In the genomic region with DNA sequence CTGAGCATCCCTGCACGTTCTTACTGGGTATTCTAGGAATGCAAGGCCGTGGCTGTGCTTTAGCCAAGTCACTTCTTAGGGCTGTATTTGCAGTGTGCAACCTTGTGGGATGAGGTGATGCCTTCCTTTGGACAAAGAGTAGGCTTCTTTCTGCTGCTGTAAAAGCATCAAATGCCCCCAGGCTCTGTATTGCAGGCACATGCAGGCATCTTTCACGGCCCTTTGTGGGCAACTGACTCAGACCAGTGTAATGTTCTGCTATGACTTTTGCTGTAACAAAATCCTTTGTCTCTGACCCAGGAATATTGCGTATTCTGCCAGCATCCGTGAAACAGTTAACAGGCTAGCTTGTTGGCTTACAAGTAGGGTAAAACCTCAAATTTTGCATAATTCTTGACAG, we compare ENCODE assay signal across 20 cellular contexts. TPM values are rescaled to one million over a fixed set of nuclear protein-coding genes. Genes with fewer than 3 reads are reported as not detected.
DNase-seq lines count a peak whose midpoint lies in the region; ATAC-seq, FAIRE-seq and TF ChIP-seq lines count a peak whose summit lies in the region.
"Had no signal": no experiment of that assay in that cellular context is flagged by ENCODE, and none has a peak within 500 bp of the region (broad histone marks: within the 10 kb centered on the region; RNA-seq: fewer than 3 reads in every experiment).

No MANE protein-coding gene starts in this region.

- DNase-seq in ELR (ENCODE audit: low read depth) (peak; percentile 99), PC-3 (peak; percentile 51), dedifferentiated amniotic fluid mesenchymal stem cell (ENCODE audit: extremely low spot score) (peak; percentile 80), renal cortical epithelial cell (ENCODE audit: low read depth) (peak; percentile 11), AML-193 (lab: John Stamatoyannopoulos, UW) (no peak), kidney (no peak), NCI-H1930 (lab: John Stamatoyannopoulos, UW) (no peak)
- DNase-seq: activated CD4-positive, alpha-beta T cell treated with anti-CD3 and anti-CD28 coated beads, Interleukin-2, amount 10 ng/mL, durations not matched to agents 24 days and 14 days; activated T-cell treated with anti-CD3 and anti-CD28 coated beads for 4 hours; CD8-positive, alpha-beta memory T cell; cerebellar nuclear complex; immature natural killer cell; Kasumi-1; natural killer cell; NCI-H1436 treated with DMSO at 0.1 percent for 48 hours; NCI-H345; SIG-M5; spleen had no signal

- BruUV-seq in PC-3 (replicated peaks; lab: Mats Ljungman, UMichigan) = no TSS peak

- H3F3A ChIP-seq in PC-3 (ENCODE audit: low read length, unreplicated experiment) = no peaks in the 10 kb centered on the region

- H3K4me2 ChIP-seq in PC-3 (ENCODE audit: low read length) = no peak overlapping the region

- H3K4me3 ChIP-seq in PC-3 (ENCODE audit: low read length) = no peak overlapping the region
- no peak overlapping the region for H3K4me3 ChIP-seq in kidney (ENCODE audit: low read length in 2 of 2)
- H3K4me3 ChIP-seq: GM12878, spleen had no signal

- H2AFZ ChIP-seq in PC-3 (ENCODE audit: low read length) = no peak overlapping the region

- no peaks in the 10 kb centered on the region for H3K9me2 ChIP-seq in PC-3 (replicated peaks; ENCODE audit: low read length)

- H3K4me1 ChIP-seq in PC-3 (ENCODE audit: insufficient read depth, low read length) = no peaks in the 10 kb centered on the region
- no peaks in the 10 kb centered on the region for H3K4me1 ChIP-seq in kidney (ENCODE audit: control insufficient read depth in 1 of 2, insufficient read depth in 1 of 2, low read depth in 1 of 2, low read length in 2 of 2)
- H3K4me1 ChIP-seq: spleen had no signal

- POLR2A ChIA-PET in PC-3 (lab: Charles Lee; ENCODE audit: unreplicated experiment) = no interaction called here

- intact Hi-C loops in PC-3 (cut with micrococcal nuclease) (no loop called here), kidney (cut with DNase I) (no loop called here)

- H3K9me3 ChIP-seq in PC-3 (ENCODE audit: low read length) = no peaks in the 10 kb centered on the region
- H3K9me3 ChIP-seq in kidney (ENCODE audit: control insufficient read depth in 1 of 2, low read length in 2 of 2) = no peaks in the 10 kb centered on the region
- H3K9me3 ChIP-seq: spleen had no signal

- H3K27ac ChIP-seq in PC-3 (ENCODE audit: low read length) = no peak overlapping the region
- H3K27ac ChIP-seq in kidney (ENCODE audit: low read depth in 2 of 2, low read length in 2 of 2) = no peak overlapping the region
- H3K27ac ChIP-seq: spleen had no signal

- TF ChIP-seq CTCF in PC-3 (conservative IDR thresholded peaks at IDR 0.05; ENCODE audit: low read depth, low read length) (no peak), kidney (IDR thresholded peaks at IDR 0.05; ENCODE audit: borderline replicate concordance, extremely low read depth, insufficient read depth) (no peak)

- no peak for FAIRE-seq in kidney (lab: Jason Lieb, UNC)
- FAIRE-seq: GM12878 had no signal

- no peaks in the 10 kb centered on the region for H3K27me3 ChIP-seq in PC-3 (ENCODE audit: low read length)
- H3K27me3 ChIP-seq: spleen had no signal

- no peaks in the 10 kb centered on the region for H3K36me3 ChIP-seq in PC-3 (ENCODE audit: low read depth, low read length)
- H3K36me3 ChIP-seq in kidney (ENCODE audit: control insufficient read depth in 1 of 2, insufficient read depth in 2 of 2, low read length in 2 of 2) = no peaks in the 10 kb centered on the region
- H3K36me3 ChIP-seq: spleen had no signal

- CTCF ChIA-PET in PC-3 (lab: Charles Lee) = no interaction called here

- no peak overlapping the region for H3K9ac ChIP-seq in PC-3 (ENCODE audit: low read length)
- no peak overlapping the region for H3K9ac ChIP-seq in kidney (ENCODE audit: low read length in 2 of 2)

- no peaks in the 10 kb centered on the region for H4K20me1 ChIP-seq in PC-3 (ENCODE audit: low read length)

- H3K79me2 ChIP-seq in PC-3 (ENCODE audit: low read length) = no peaks in the 10 kb centered on the region

- no peak for ATAC-seq in PC-3
- ATAC-seq: GM12878; natural killer cell; stimulated activated effector memory CD8-positive, alpha-beta T cell treated with anti-CD3 and anti-CD28 coated beads, Interleukin-12 subunit alpha, Interleukin-12 subunit beta, amount 100 ng/mL, for 72 hours had no signal

RNA-seq across cellular contexts. Expression of a gene that starts 30.9 kb away (rescaled TPM):
- total RNA-seq in PC-3 (2014; rRNA removed) (36.1 and 47.5 TPM in 2 replicates), renal cortical epithelial cell (14.6 and 27.8 TPM in 2 replicates), kidney (37.9 TPM)
- polyA plus RNA-seq in kidney (ENCODE audit: insufficient read depth, low read depth, low replicate concordance) = 129 TPM

RNA-seq across cellular contexts. Expression of a gene that starts 50.0 kb away (rescaled TPM):
- total RNA-seq in PC-3 (2014; rRNA removed) = 0.73 TPM in 1 of 2 replicates, not detected in the other
- 1.7 and 3.7 TPM in 2 replicates for total RNA-seq in renal cortical epithelial cell
- 1.7 TPM for total RNA-seq in kidney
- 0.47 TPM for polyA plus RNA-seq in kidney (ENCODE audit: insufficient read depth, low read depth, low replicate concordance)
- total RNA-seq: GM12878, natural killer cell had no signal

Comparison
In these comparisons a context has a peak if more than half of its experiments do, and no peak if none do; other contexts are left out.
1. DNase-seq: peak in ELR (single experiment), PC-3 (single experiment), dedifferentiated amniotic fluid mesenchymal stem cell (single experiment) and renal cortical epithelial cell (single experiment); none in AML-193 (0 of 2), kidney (single experiment) and NCI-H1930 (0 of 2).